Comparison of ENCODE assay signal across 12 cellular contexts in the genomic region with DNA sequence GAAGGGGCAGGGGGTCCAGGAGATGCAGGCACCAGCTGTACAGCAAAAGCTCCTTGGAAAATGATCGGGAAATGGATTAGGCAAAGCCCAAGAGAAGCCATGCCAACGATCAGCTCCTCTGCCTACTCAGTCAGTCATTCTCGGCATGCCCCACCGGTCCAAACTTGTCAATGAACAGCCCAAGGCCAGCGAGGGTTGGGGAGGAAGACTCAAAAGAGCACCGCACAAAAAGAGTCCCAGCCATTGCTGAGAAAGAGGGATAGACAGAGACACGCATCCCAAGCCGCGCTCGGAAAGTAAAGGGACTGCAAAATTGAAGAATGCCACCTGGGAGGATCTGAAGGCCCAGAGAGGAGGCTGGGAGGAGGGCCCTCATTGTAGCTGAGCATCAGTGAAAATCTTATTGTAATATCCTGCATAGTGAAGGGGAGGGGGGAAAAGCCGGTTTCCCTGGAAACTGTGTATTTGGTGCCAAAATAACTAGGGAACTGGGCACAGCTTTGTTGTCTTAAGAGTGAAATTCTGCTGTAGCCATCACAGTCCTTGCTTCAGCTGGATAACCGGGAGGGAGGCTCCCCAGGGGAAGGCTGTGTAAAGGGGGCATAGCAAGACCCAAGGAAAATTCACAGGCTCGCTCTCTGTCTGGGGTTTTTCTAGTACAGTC. TPM values are rescaled to one million over a fixed set of nuclear protein-coding genes. Genes with fewer than 3 reads are reported as not detected.
A peak's percentile ranks its signal among the peaks of the same experiment; 100 is the strongest.
DNase-seq lines count a peak whose midpoint lies in the region; ATAC-seq and TF ChIP-seq lines count a peak whose summit lies in the region.
"Had no signal": no experiment of that assay in that cellular context is flagged by ENCODE, and none has a peak within 500 bp of the region (broad histone marks: within the 10 kb centered on the region; RNA-seq: fewer than 3 reads in every experiment).

No MANE protein-coding gene starts in this region.

- no peaks in the 10 kb centered on the region for H3K27me3 Mint-ChIP-seq in activated naive CD4-positive, alpha-beta T cell treated with anti-CD3 and anti-CD28 coated beads, Interleukin-2, amount 50 U/mL, for 24 hours
- no peaks in the 10 kb centered on the region for H3K27me3 Mint-ChIP-seq in memory B cell
- H3K27me3 Mint-ChIP-seq in type B pancreatic cell: no peaks in the 10 kb centered on the region

- TF ChIP-seq CTCF in cardiac fibroblast (IDR thresholded peaks at IDR 0.05; ENCODE audit: low read depth, low read length) (no peak), type B pancreatic cell (conservative IDR thresholded peaks at IDR 0.05) (no peak)

- no peak overlapping the region for H3K4me3 ChIP-seq in cardiac fibroblast (replicated peaks in 1 of 2; ENCODE audit: low read depth in 2 of 2, low read length in 2 of 2)
- H3K4me3 ChIP-seq: gastrocnemius medialis had no signal

- peaks cover 18% of the 10 kb centered on the region for H3K4me1 Mint-ChIP-seq in activated naive CD4-positive, alpha-beta T cell treated with anti-CD3 and anti-CD28 coated beads, Interleukin-2, amount 50 U/mL, for 24 hours
- H3K4me1 Mint-ChIP-seq in memory B cell (peaks cover 10% of the 10 kb centered on the region), type B pancreatic cell (ENCODE audit: unreplicated experiment) (peaks cover 35% of the 10 kb centered on the region)

- H3K9me3 Mint-ChIP-seq in activated naive CD4-positive, alpha-beta T cell treated with anti-CD3 and anti-CD28 coated beads, Interleukin-2, amount 50 U/mL, for 24 hours: no peaks in the 10 kb centered on the region
- H3K9me3 Mint-ChIP-seq in memory B cell: no peaks in the 10 kb centered on the region
- no peaks in the 10 kb centered on the region for H3K9me3 Mint-ChIP-seq in type B pancreatic cell

- peak overlapping the region; percentile 54 for H3K27ac Mint-ChIP-seq in activated naive CD4-positive, alpha-beta T cell treated with anti-CD3 and anti-CD28 coated beads, Interleukin-2, amount 50 U/mL, for 24 hours
- H3K27ac Mint-ChIP-seq in memory B cell: peak overlapping the region; percentile 24
- peak overlapping the region; percentile 79 for H3K27ac Mint-ChIP-seq in type B pancreatic cell

- no peak for ATAC-seq in memory B cell (ENCODE audit: low read depth)
- ATAC-seq in GM21390 (IDR thresholded peaks at IDR 0.05; ENCODE audit: unreplicated experiment): no peak
- ATAC-seq: gastrocnemius medialis had no signal

- no peak overlapping the region for H3K4me3 Mint-ChIP-seq in activated naive CD4-positive, alpha-beta T cell treated with anti-CD3 and anti-CD28 coated beads, Interleukin-2, amount 50 U/mL, for 24 hours
- H3K4me3 Mint-ChIP-seq in memory B cell: no peak overlapping the region
- H3K4me3 Mint-ChIP-seq in type B pancreatic cell: peak overlapping the region; percentile 82

- no peak for DNase-seq in activated naive CD4-positive, alpha-beta T cell treated with Interleukin-2 at 50 U/mL for 16 hours
- DNase-seq in cardiac fibroblast (ENCODE audit: low read depth in 2 of 2) (peak; percentile 18 to 56), memory B cell (ENCODE audit: low spot score in 2 of 2) (no peak), type B pancreatic cell (ENCODE audit: extremely low spot score, unreplicated experiment) (no peak), RKO (ENCODE audit: low spot score) (no peak)
- DNase-seq in stimulated activated naive CD4-positive, alpha-beta T cell treated with Interleukin-2 at 50 U/mL for 16 hours (lab: John Stamatoyannopoulos, UW): no peak
- DNase-seq: ACHN, gastrocnemius medialis, NCI-H526, SW 1271 had no signal

- peaks cover 5% of the 10 kb centered on the region for H3K36me3 Mint-ChIP-seq in activated naive CD4-positive, alpha-beta T cell treated with anti-CD3 and anti-CD28 coated beads, Interleukin-2, amount 50 U/mL, for 24 hours
- peaks cover 9% of the 10 kb centered on the region for H3K36me3 Mint-ChIP-seq in memory B cell
- peaks cover 11% of the 10 kb centered on the region for H3K36me3 Mint-ChIP-seq in type B pancreatic cell

RNA-seq across cellular contexts. Expression of a gene that starts 4.7 kb away (rescaled TPM):
- 36.9 and 51.7 TPM in 2 replicates for total RNA-seq in type B pancreatic cell (ENCODE audit: low replicate concordance)

RNA-seq across cellular contexts. Expression of a gene that starts 50.2 kb away (rescaled TPM):
- 10.5 and 12.9 TPM in 2 replicates for total RNA-seq in type B pancreatic cell (ENCODE audit: low replicate concordance)

Comparison
In these comparisons a context has a peak if more than half of its experiments do, and no peak if none do; other contexts are left out.
1. H3K27ac Mint-ChIP-seq: peak in every context shown above with its lines; median percentile 79 in type B pancreatic cell; 54 in activated naive CD4-positive, alpha-beta T cell treated with anti-CD3 and anti-CD28 coated beads, Interleukin-2, amount 50 U/mL, for 24 hours; 24 in memory B cell.
2. DNase-seq: peak in cardiac fibroblast (2 of 2); none in activated naive CD4-positive, alpha-beta T cell treated with Interleukin-2 at 50 U/mL for 16 hours (single experiment), memory B cell (0 of 2), type B pancreatic cell (single experiment), RKO (single experiment) and stimulated activated naive CD4-positive, alpha-beta T cell treated with Interleukin-2 at 50 U/mL for 16 hours (single experiment).